In the genomic region with DNA sequence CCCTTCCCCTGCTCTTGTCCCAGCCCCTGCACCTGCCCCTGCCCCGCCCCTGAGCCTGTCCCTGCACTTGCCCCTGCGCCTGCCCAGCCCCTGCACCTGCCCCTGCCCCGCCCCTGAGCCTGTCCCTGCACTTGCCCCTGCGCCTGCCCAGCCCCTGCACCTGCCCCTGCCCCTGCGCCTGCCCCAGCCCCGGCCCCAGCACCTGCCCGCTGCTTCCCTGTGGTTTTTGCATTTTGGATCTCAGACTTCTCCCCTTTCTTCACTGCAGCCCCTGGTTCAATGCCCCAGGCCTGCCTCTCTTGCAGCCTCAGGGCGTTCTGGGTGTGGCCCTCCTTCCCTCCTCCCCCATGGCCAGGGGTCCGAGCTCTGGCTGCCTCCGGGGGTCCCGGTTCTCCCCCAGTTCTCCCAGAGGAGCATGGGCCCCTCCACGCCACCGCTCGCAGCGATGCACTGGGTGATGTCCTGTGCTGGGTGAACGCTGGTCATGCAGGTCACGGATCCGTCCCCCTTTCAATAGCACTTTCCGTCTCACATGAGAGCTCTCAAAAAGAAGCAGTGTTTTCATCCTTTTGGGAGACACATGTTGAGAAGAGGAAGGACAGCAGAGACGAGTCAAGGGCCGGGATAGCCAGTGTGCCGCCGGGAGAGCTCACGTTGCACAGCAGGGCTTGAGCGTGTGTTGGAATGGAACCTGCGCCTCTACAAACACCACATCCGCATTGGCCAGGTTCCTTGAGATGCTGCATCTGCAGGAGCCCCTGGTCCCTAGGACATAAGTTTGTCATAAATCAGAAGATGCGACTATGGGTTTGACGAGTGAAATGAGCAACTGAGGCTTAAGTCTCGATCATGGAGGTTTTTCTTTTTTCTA, we compare ENCODE assay signal across 24 cellular contexts.
"Had no signal": no experiment of that assay in that cellular context is flagged by ENCODE, and none has a peak within 500 bp of the region (broad histone marks: within the 10 kb centered on the region; RNA-seq: fewer than 3 reads in every experiment).

No MANE protein-coding gene starts in this region.

- H3K36me3 Mint-ChIP-seq: activated naive CD8-positive, alpha-beta T cell; memory B cell; natural killer cell; neural progenitor cell had no signal

- H3K27ac Mint-ChIP-seq: activated naive CD8-positive, alpha-beta T cell; memory B cell; natural killer cell; neural progenitor cell had no signal

- H3K36me3 ChIP-seq: colonic mucosa, gastrocnemius medialis, neural progenitor cell, right lobe of liver, suprapubic skin, tibial artery, upper lobe of right lung had no signal

- H3K9me3 ChIP-seq: colonic mucosa, gastrocnemius medialis, right lobe of liver, suprapubic skin, tibial artery, upper lobe of right lung had no signal

- H3K27ac ChIP-seq: colonic mucosa, dorsolateral prefrontal cortex, gastrocnemius medialis, neural progenitor cell, right lobe of liver, suprapubic skin, tibial artery, upper lobe of right lung, VCaP had no signal

- H2AFZ ChIP-seq: neural progenitor cell had no signal

- H3K4me1 Mint-ChIP-seq: memory B cell, natural killer cell had no signal

- H3K9ac ChIP-seq: neural progenitor cell had no signal

- DNase-seq: activated CD4-positive, alpha-beta T cell treated with anti-CD3 and anti-CD28 coated beads for 4 hours; activated CD4-positive, alpha-beta T cell treated with anti-CD3 and anti-CD28 coated beads, Interleukin-2, amount 50 U/mL, for 48 hours; activated CD8-positive, alpha-beta memory T cell treated with anti-CD3 and anti-CD28 coated beads for 24 hours; activated effector memory CD4-positive, alpha-beta T cell treated with Interleukin-2 at 50 U/mL for 16 hours; activated naive CD4-positive, alpha-beta T cell treated with Interleukin-2 at 50 U/mL for 16 hours; anterior cingulate cortex; cerebellar nuclear complex; colonic mucosa; dorsolateral prefrontal cortex; effector memory CD4-positive, alpha-beta T cell; erythroblast; gastrocnemius medialis; glutamatergic neuron; left colon; natural killer cell; stimulated activated CD4-positive, alpha-beta T cell treated with anti-CD3 and anti-CD28 coated beads, Interleukin-4, amount 100 ng/mL, for 1 hour; tibial artery; upper lobe of right lung had no signal

- H3K4me1 ChIP-seq: colonic mucosa, neural progenitor cell, right lobe of liver, upper lobe of right lung had no signal

- H3K4me2 ChIP-seq: neural progenitor cell had no signal

- H3K4me3 ChIP-seq: colonic mucosa, dorsolateral prefrontal cortex, gastrocnemius medialis, neural progenitor cell, right lobe of liver, suprapubic skin, tibial artery, upper lobe of right lung had no signal

- H3K4me3 Mint-ChIP-seq: activated naive CD8-positive, alpha-beta T cell; memory B cell; natural killer cell; neural progenitor cell had no signal

- ATAC-seq: gastrocnemius medialis, left colon, natural killer cell had no signal

- H3K9me3 Mint-ChIP-seq: memory B cell, natural killer cell, neural progenitor cell had no signal
